8 cellular contexts compared by ENCODE assay signal in the genomic region with DNA sequence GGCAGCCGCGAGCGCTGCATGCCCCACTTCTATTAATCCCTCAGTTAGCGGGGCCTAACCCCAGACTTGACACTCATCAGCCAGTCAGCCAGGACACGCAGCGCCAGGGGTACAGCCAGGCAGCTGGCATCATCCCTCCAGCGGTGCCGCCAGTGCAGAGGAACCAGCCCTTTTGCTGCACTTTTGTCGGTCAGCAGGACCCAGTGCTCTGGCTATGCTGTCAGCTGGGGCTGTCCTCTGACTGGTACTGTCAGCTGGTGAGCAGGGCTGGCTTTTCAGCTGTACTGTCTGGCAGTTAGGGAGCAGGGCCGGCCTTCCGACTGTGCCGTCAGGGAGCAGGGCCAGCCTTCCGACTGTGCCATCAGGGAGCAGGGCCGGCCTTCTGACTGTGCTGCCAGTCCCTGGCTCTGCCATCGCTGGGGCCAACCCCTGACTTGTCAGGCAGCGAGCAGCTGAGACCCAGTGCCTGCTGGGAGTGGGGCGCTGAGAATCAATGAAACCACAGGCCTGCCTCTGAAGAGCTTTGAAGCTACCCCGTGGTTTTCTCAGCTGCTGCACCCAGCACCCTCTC.
DNase-seq lines count a peak whose midpoint lies in the region; ATAC-seq and TF ChIP-seq lines count a peak whose summit lies in the region.

No MANE protein-coding gene starts in this region.

- H3K4me2 ChIP-seq in mammary epithelial cell (ENCODE audit: insufficient read depth, low read depth, low read length), result no peak overlapping the region

- peaks cover 6% of the 10 kb centered on the region for H3K4me1 Mint-ChIP-seq in MCF 10A (ENCODE audit: insufficient read depth, unreplicated experiment)

- no peaks in the 10 kb centered on the region for H3K27me3 ChIP-seq in mammary epithelial cell (ENCODE audit: insufficient read depth, low read length)

- H3K4me1 ChIP-seq in mammary epithelial cell (ENCODE audit: insufficient read depth, low read length), result peaks cover 8% of the 10 kb centered on the region

- no peak overlapping the region for H3K4me3 ChIP-seq in mammary epithelial cell (replicated peaks in 1 of 3; ENCODE audit: insufficient read depth in 1 of 3, low read depth in 2 of 3, low read length in 3 of 3)

- dilution Hi-C loops in mammary epithelial cell (cut with HindIII; ENCODE audit: low sequenced_read_pairs), result no loop called here

- no peak overlapping the region for H3K4me3 Mint-ChIP-seq in MCF 10A (ENCODE audit: unreplicated experiment)

- H3K27ac Mint-ChIP-seq in MCF 10A (ENCODE audit: low read depth, unreplicated experiment), result peak overlapping the region; percentile 70

- no peaks in the 10 kb centered on the region for H4K20me1 ChIP-seq in mammary epithelial cell (ENCODE audit: insufficient read depth, low read length)

- POLR2A ChIA-PET in MCF 10A (lab: Yijun Ruan, JAX), result no interaction called here

- in situ Hi-C loops in mammary epithelial cell (cut with MboI; ENCODE audit: low sequenced_read_pairs in 2 of 2), result no loop called here

- H3K27ac ChIP-seq in mammary epithelial cell (ENCODE audit: insufficient read depth, low read depth, low read length), result no peak overlapping the region

- H3K9ac ChIP-seq in mammary epithelial cell (ENCODE audit: insufficient read depth, low read length), result no peak overlapping the region

- DNase-seq in MCF 10A (ENCODE audit: unreplicated experiment) (no peak), mammary epithelial cell (no peak), pons (ENCODE audit: low spot score) (peak; percentile 54), ureter (ENCODE audit: low spot score) (peak; percentile 51), SKM-1 (lab: John Stamatoyannopoulos, UW; ENCODE audit: unreplicated experiment) (no peak)
- DNase-seq in activated naive CD8-positive, alpha-beta T cell treated with anti-CD3 and anti-CD28 coated beads, Interleukin-2, amount 50 U/mL, for 16 hours (ENCODE audit: low read depth, low spot score), result peak; percentile 26

- no peaks in the 10 kb centered on the region for H3K9me3 ChIP-seq in mammary epithelial cell (replicated peaks; ENCODE audit: insufficient read depth, low read length)

- intact Hi-C loops in MCF 10A (cut with micrococcal nuclease) (no loop called here), mammary epithelial cell (cut with micrococcal nuclease) (no loop called here)

- ATAC-seq in HG03442 (IDR thresholded peaks at IDR 0.05; ENCODE audit: unreplicated experiment) (no peak), HG02852 (IDR thresholded peaks at IDR 0.05; ENCODE audit: unreplicated experiment) (no peak)

- WGBS in mammary epithelial cell (ENCODE audit: low coverage, missing lambda C conversion rate), result 92% methylated on average over 13 of the region's 18 CpGs

- H2AFZ ChIP-seq in mammary epithelial cell (ENCODE audit: low read depth, low read length), result no peak overlapping the region

- TF ChIP-seq CTCF in MCF 10A (IDR thresholded peaks at IDR 0.05; ENCODE audit: unreplicated experiment), result no peak
- TF ChIP-seq CTCF in mammary epithelial cell (conservative IDR thresholded peaks at IDR 0.05 in 1 of 2, IDR thresholded peaks at IDR 0.05 in 1 of 2; ENCODE audit: extremely low read depth in 1 of 2, insufficient read depth in 1 of 2, low read depth in 1 of 2, low read length in 2 of 2), result no peak

- H3K36me3 ChIP-seq in mammary epithelial cell (ENCODE audit: insufficient read depth, low read length), result no peaks in the 10 kb centered on the region

- CTCF ChIA-PET in MCF 10A (lab: Yijun Ruan, JAX) (interaction anchor here (0.5 to 1.3 kb wide), 4 partner anchors 11 to 130 kb away, joined by 3 to 5 read pairs (median 3); no protein-coding TSS in a partner anchor), mammary epithelial cell (lab: Charles Lee; ENCODE audit: low non-redundant PET) (no interaction called here)

- peaks cover 67% of the 10 kb centered on the region for H3K36me3 Mint-ChIP-seq in MCF 10A (ENCODE audit: insufficient read depth, unreplicated experiment)

- BruUV-seq in MCF 10A (replicated peaks; lab: Mats Ljungman, UMichigan) (no TSS peak), mammary epithelial cell (replicated peaks; lab: Mats Ljungman, UMichigan) (no TSS peak)

- H3K79me2 ChIP-seq in mammary epithelial cell (ENCODE audit: insufficient read depth, low read length), result peaks cover 10% of the 10 kb centered on the region

- no peaks in the 10 kb centered on the region for H3K27me3 Mint-ChIP-seq in MCF 10A (ENCODE audit: insufficient read depth, unreplicated experiment)

- H3K9me3 Mint-ChIP-seq in MCF 10A (ENCODE audit: unreplicated experiment), result no peaks in the 10 kb centered on the region

Comparison
In these comparisons a context has a peak if more than half of its experiments do, and no peak if none do; other contexts are left out.
1. DNase-seq: peak in activated naive CD8-positive, alpha-beta T cell treated with anti-CD3 and anti-CD28 coated beads, Interleukin-2, amount 50 U/mL, for 16 hours (single experiment), pons (single experiment) and ureter (single experiment); none in MCF 10A (single experiment), mammary epithelial cell (single experiment) and SKM-1 (single experiment).